Comparison of ENCODE assay signal across 8 cellular contexts in genomic region chr1:109112652-109113285, GRCh38. TPM values are rescaled to one million over a fixed set of nuclear protein-coding genes. Genes with fewer than 3 reads are reported as not detected.
A peak's percentile ranks its signal among the peaks of the same experiment; 100 is the strongest.
DNase-seq lines count a peak whose midpoint lies in the region; ATAC-seq, FAIRE-seq and TF ChIP-seq lines count a peak whose summit lies in the region.

No MANE protein-coding gene starts in this region.

- H3K4me1 ChIP-seq in keratinocyte (ENCODE audit: control insufficient read depth, extremely low read depth, insufficient read depth, low read length) = peaks cover 9% of the 10 kb centered on the region

- peak; percentile 66 for ATAC-seq in HG03103 (IDR thresholded peaks at IDR 0.05; ENCODE audit: low read depth, unreplicated experiment)
- ATAC-seq in activated CD4-positive, CD25-positive, alpha-beta regulatory T cell treated with anti-CD3 and anti-CD28 coated beads, Interleukin-2, amount 50 U/mL, for 24 hours = peak; percentile 59 to 61
- peak; percentile 70 for ATAC-seq in central memory CD8-positive, alpha-beta T cell (replicated peaks; ENCODE audit: extremely low read depth, poor library complexity, severe bottlenecking)

- peaks cover 14% of the 10 kb centered on the region for H3K36me3 Mint-ChIP-seq in central memory CD8-positive, alpha-beta T cell (ENCODE audit: insufficient read depth)

- DNase-seq in NK-92 treated with Interleukin-12 subunit alpha and Interleukin-12 subunit beta, amount 100 ng/mL, for 24 hours (lab: John Stamatoyannopoulos, UW) = peak; percentile 69
- DNase-seq in NK-92 (lab: John Stamatoyannopoulos, UW; ENCODE audit: unreplicated experiment) (no peak), NCI-H2227 (lab: John Stamatoyannopoulos, UW; ENCODE audit: unreplicated experiment) (peak; percentile 98), keratinocyte (ENCODE audit: low read depth, low spot score) (no peak)
- DNase-seq in central memory CD8-positive, alpha-beta T cell (ENCODE audit: low spot score in 2 of 2) = peak; percentile 84 to 87
- DNase-seq in stimulated activated CD4-positive, alpha-beta T cell treated with anti-CD3 and anti-CD28 coated beads, Interleukin-12 subunit alpha, Interleukin-12 subunit beta, amount 100 ng/mL, for 48 hours (ENCODE audit: low read depth in 2 of 3, low spot score in 1 of 3) = peak; percentile 84 to 90 (median 88)

- peaks cover 25% of the 10 kb centered on the region for H3K27me3 ChIP-seq in keratinocyte (ENCODE audit: control insufficient read depth, extremely low read depth, insufficient read depth, low read length)

- H2AFZ ChIP-seq in keratinocyte (ENCODE audit: control insufficient read depth, low read length) = no peak overlapping the region

- no peaks in the 10 kb centered on the region for H3K36me3 ChIP-seq in keratinocyte (ENCODE audit: control insufficient read depth in 2 of 2, extremely low read depth in 1 of 2, insufficient read depth in 2 of 2, low read length in 2 of 2)

- TF ChIP-seq CTCF in keratinocyte (optimal IDR thresholded peaks at IDR 0.05 in 1 of 3, IDR thresholded peaks at IDR 0.05 in 1 of 3, conservative IDR thresholded peaks at IDR 0.05 in 1 of 3; ENCODE audit: extremely low read depth in 1 of 3, insufficient read depth in 2 of 3, low read length in 3 of 3) = peak; percentile 91 to 95 (median 93)

- no peak overlapping the region for H3K9ac ChIP-seq in keratinocyte (ENCODE audit: control insufficient read depth, extremely low read depth, insufficient read depth, low read length)

- peak overlapping the region; percentile 100 for H3K27ac Mint-ChIP-seq in central memory CD8-positive, alpha-beta T cell (ENCODE audit: low read depth)

- H3K4me3 ChIP-seq in keratinocyte (ENCODE audit: control insufficient read depth in 2 of 3, extremely low read depth in 1 of 3, insufficient read depth in 2 of 3, low read depth in 1 of 3, low read length in 3 of 3) = no peak overlapping the region

- no peaks in the 10 kb centered on the region for H4K20me1 ChIP-seq in keratinocyte (ENCODE audit: control insufficient read depth, extremely low read depth, insufficient read depth, low read length)

- peak overlapping the region; percentile 92 for H3K4me3 Mint-ChIP-seq in central memory CD8-positive, alpha-beta T cell

- no peaks in the 10 kb centered on the region for H3K79me2 ChIP-seq in keratinocyte (ENCODE audit: control insufficient read depth, insufficient read depth, low read length)

- dilution Hi-C loops in keratinocyte (cut with MboI; ENCODE audit: extremely low pct_ligation_motif_present, low sequenced_read_pairs) = no loop called here

- no peaks in the 10 kb centered on the region for H3K9me3 Mint-ChIP-seq in central memory CD8-positive, alpha-beta T cell

- no peaks in the 10 kb centered on the region for H3K9me1 ChIP-seq in keratinocyte (ENCODE audit: control insufficient read depth, extremely low read depth, insufficient read depth, low read length)

- no peak for FAIRE-seq in keratinocyte (lab: Jason Lieb, UNC)

- peak overlapping the region; percentile 73 for H3K4me2 ChIP-seq in keratinocyte (ENCODE audit: control insufficient read depth, extremely low read depth, insufficient read depth, low read depth, low read length)

- no peaks in the 10 kb centered on the region for H3K9me3 ChIP-seq in keratinocyte (ENCODE audit: control insufficient read depth, low read depth, low read length)

- H3K27ac ChIP-seq in keratinocyte (ENCODE audit: control insufficient read depth, insufficient read depth, low read length) = no peak overlapping the region

- no peaks in the 10 kb centered on the region for H3K27me3 Mint-ChIP-seq in central memory CD8-positive, alpha-beta T cell

- peaks cover 24% of the 10 kb centered on the region for H3K4me1 Mint-ChIP-seq in central memory CD8-positive, alpha-beta T cell

RNA-seq across cellular contexts. Expression of gene ELAPOR1, which starts 1.1 kb away (rescaled TPM):
- polyA plus RNA-seq in keratinocyte = 0.21 to 0.36 TPM (median 0.24 TPM) in 3 replicates
- polyA plus RNA-seq in keratinocyte (2011; ENCODE audit: low read depth) = 0.04 TPM
- polyA plus RNA-seq in keratinocyte (2011; cell fraction: cytosol; rRNA removed) = 0.14 and 0.19 TPM in 2 replicates
- 0.25 and 0.29 TPM in 2 replicates for polyA plus RNA-seq in keratinocyte (2011; cell fraction: nucleus; rRNA removed)
- 0.07 and 0.24 TPM in 2 replicates for polyA plus RNA-seq in keratinocyte (2012; ENCODE audit: low replicate concordance)
- polyA minus RNA-seq in keratinocyte = 0.16 to 0.86 TPM (median 0.20 TPM) in 3 replicates
- not detected for polyA minus RNA-seq in keratinocyte (2011; cell fraction: cytosol; rRNA and poly(A)+ RNA removed)
- polyA minus RNA-seq in keratinocyte (2011; cell fraction: nucleus; rRNA and poly(A)+ RNA removed) = 0.11 and 0.31 TPM in 2 replicates

RNA-seq across cellular contexts. Expression of gene TMEM167B, which starts 22.2 kb away (rescaled TPM):
- 13.6 to 15.9 TPM (median 15.7 TPM) in 3 replicates for polyA plus RNA-seq in keratinocyte
- 12.9 TPM for polyA plus RNA-seq in keratinocyte (2011; ENCODE audit: low read depth)
- polyA plus RNA-seq in keratinocyte (2011; cell fraction: cytosol; rRNA removed) = 14.8 and 21.7 TPM in 2 replicates
- polyA plus RNA-seq in keratinocyte (2011; cell fraction: nucleus; rRNA removed) = 11.4 and 12.2 TPM in 2 replicates
- polyA plus RNA-seq in keratinocyte (2012; ENCODE audit: low replicate concordance) = 18.9 and 27.1 TPM in 2 replicates
- 1.6 to 7.2 TPM (median 5.6 TPM) in 3 replicates for polyA minus RNA-seq in keratinocyte
- 9.6 TPM for polyA minus RNA-seq in keratinocyte (2011; cell fraction: cytosol; rRNA and poly(A)+ RNA removed)
- 4.1 and 7.2 TPM in 2 replicates for polyA minus RNA-seq in keratinocyte (2011; cell fraction: nucleus; rRNA and poly(A)+ RNA removed)

RNA-seq across cellular contexts. Expression of gene TAF13, which starts 37.0 kb away (rescaled TPM):
- 73.6 to 151 TPM (median 89.7 TPM) in 3 replicates for polyA plus RNA-seq in keratinocyte
- polyA plus RNA-seq in keratinocyte (2011; ENCODE audit: low read depth) = 92.6 TPM
- polyA plus RNA-seq in keratinocyte (2011; cell fraction: cytosol; rRNA removed) = 110 and 195 TPM in 2 replicates
- 40.9 and 75.6 TPM in 2 replicates for polyA plus RNA-seq in keratinocyte (2011; cell fraction: nucleus; rRNA removed)
- polyA plus RNA-seq in keratinocyte (2012; ENCODE audit: low replicate concordance) = 117 and 146 TPM in 2 replicates
- polyA minus RNA-seq in keratinocyte = 5.0 to 54.0 TPM (median 21.2 TPM) in 3 replicates
- polyA minus RNA-seq in keratinocyte (2011; cell fraction: cytosol; rRNA and poly(A)+ RNA removed) = 72.1 TPM
- polyA minus RNA-seq in keratinocyte (2011; cell fraction: nucleus; rRNA and poly(A)+ RNA removed) = 19.4 and 44.3 TPM in 2 replicates

Comparison
In these comparisons a context has a peak if more than half of its experiments do, and no peak if none do; other contexts are left out.
1. DNase-seq: peak in NK-92 treated with Interleukin-12 subunit alpha and Interleukin-12 subunit beta, amount 100 ng/mL, for 24 hours (single experiment), NCI-H2227 (single experiment), central memory CD8-positive, alpha-beta T cell (2 of 2) and stimulated activated CD4-positive, alpha-beta T cell treated with anti-CD3 and anti-CD28 coated beads, Interleukin-12 subunit alpha, Interleukin-12 subunit beta, amount 100 ng/mL, for 48 hours (3 of 3); none in NK-92 (single experiment) and keratinocyte (single experiment).
2. Peak in every context shown above with its lines, with median percentiles within 50 percentile points of each other: ATAC-seq.